1 cellular context compared by ENCODE assay signal in the genomic region with DNA sequence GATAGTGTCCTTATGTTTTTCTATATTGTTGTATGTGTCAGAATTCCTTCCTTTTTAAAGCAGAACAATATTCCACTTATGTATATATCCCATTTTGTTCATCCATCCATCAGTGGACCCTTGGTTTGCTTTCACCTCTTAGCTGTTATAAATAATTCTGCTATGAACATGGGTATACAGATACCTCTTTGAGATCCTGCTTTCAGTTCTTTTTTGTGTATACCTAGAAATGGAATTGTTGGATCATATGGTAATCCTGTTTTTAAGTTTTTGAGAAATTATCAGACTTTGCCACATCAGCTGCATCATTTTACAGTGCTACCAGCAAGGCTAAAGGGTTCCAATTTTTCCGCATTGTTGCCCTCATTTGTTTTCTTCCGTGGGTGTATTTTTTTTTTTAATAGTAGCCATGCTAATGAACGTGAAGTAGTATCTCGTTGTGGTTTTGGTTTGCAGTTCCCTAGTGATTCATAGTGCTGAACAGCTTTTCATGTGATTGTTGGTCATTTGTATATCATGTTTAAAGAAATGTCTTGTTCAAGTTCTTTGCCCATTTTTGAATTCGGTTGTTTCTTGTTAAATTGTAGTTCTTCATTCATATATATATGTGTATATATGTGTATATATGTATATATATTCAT.
TF ChIP-seq lines count a peak whose summit lies in the region.

No MANE protein-coding gene starts in this region.

TF ChIP-seq in GM12878, 131 proteins besides CTCF, POLR2A, EP300 and RAD21:
- no peak for TF ChIP-seq SRF (IDR thresholded peaks at IDR 0.05; ENCODE audit: low read depth in 2 of 2, low read length in 2 of 2)
- TF ChIP-seq ZNF274 (IDR thresholded peaks at IDR 0.05; ENCODE audit: insufficient read depth, insufficient read length): no peak
- TF ChIP-seq ZNF384 (IDR thresholded peaks at IDR 0.05; ENCODE audit: borderline replicate concordance, low read depth, low read length): peak; percentile 55; the same call in 1 of the 2 replicates
- peak; percentile 11 for TF ChIP-seq MEF2B (IDR thresholded peaks at IDR 0.05; ENCODE audit: partially characterized antibody, poor library complexity, severe bottlenecking)
- TF ChIP-seq EZH2 (IDR thresholded peaks at IDR 0.05; ENCODE audit: borderline replicate concordance, control insufficient read depth, low read depth, low read length): no peak
- no peak for TF ChIP-seq CHD2 (IDR thresholded peaks at IDR 0.05; ENCODE audit: borderline replicate concordance, low read depth, low read length)
- peak; percentile 14; the same call in 1 of the 2 replicates for TF ChIP-seq SPI1 (IDR thresholded peaks at IDR 0.05; ENCODE audit: borderline replicate concordance, insufficient read depth, low read depth, low read length)
- no peak for TF ChIP-seq ASH2L (IDR thresholded peaks at IDR 0.05; ENCODE audit: borderline replicate concordance, low read depth)
- TF ChIP-seq ZNF217 (IDR thresholded peaks at IDR 0.05): no peak
- TF ChIP-seq ZNF622 (IDR thresholded peaks at IDR 0.05): no peak
- TF ChIP-seq IRF4 (IDR thresholded peaks at IDR 0.05; ENCODE audit: low read depth, low read length): no peak
- no peak for TF ChIP-seq CREB1 (IDR thresholded peaks at IDR 0.05; ENCODE audit: low read depth)
- TF ChIP-seq CBX5 (IDR thresholded peaks at IDR 0.05; ENCODE audit: low read depth): no peak
- TF ChIP-seq RUNX3 (IDR thresholded peaks at IDR 0.05; ENCODE audit: low read length): peak; percentile 83
- TF ChIP-seq MYC (IDR thresholded peaks at IDR 0.05; ENCODE audit: insufficient read depth, insufficient read length, insufficient replicate concordance, low read length, severe bottlenecking): no peak
- peak; percentile 42; the same call in 1 of the 2 replicates for TF ChIP-seq MTA2 (IDR thresholded peaks at IDR 0.05; ENCODE audit: low read depth)
- TF ChIP-seq NFIC (IDR thresholded peaks at IDR 0.05; ENCODE audit: low read depth, low read length): no peak
- TF ChIP-seq STAT3 (IDR thresholded peaks at IDR 0.05; ENCODE audit: low read depth, low read length): no peak
- TF ChIP-seq, protein P1, sequence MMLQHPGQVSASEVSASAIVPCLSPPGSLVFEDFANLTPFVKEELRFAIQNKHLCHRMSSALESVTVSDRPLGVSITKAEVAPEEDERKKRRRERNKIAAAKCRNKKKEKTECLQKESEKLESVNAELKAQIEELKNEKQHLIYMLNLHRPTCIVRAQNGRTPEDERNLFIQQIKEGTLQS (IDR thresholded peaks at IDR 0.05; ENCODE audit: borderline replicate concordance, extremely low read depth, low read depth, low read length): no peak
- no peak for TF ChIP-seq HCFC1 (IDR thresholded peaks at IDR 0.05; ENCODE audit: low read length)
- no peak for TF ChIP-seq HDGF (IDR thresholded peaks at IDR 0.05)
- peak; percentile 45; the same call in 1 of the 2 replicates for TF ChIP-seq ATF7 (IDR thresholded peaks at IDR 0.05; ENCODE audit: low read depth)
- TF ChIP-seq BMI1 (IDR thresholded peaks at IDR 0.05; ENCODE audit: borderline replicate concordance): no peak
- no peak for TF ChIP-seq NFYA (IDR thresholded peaks at IDR 0.05; ENCODE audit: borderline replicate concordance, low read depth, low read length)
- TF ChIP-seq, protein P2, sequence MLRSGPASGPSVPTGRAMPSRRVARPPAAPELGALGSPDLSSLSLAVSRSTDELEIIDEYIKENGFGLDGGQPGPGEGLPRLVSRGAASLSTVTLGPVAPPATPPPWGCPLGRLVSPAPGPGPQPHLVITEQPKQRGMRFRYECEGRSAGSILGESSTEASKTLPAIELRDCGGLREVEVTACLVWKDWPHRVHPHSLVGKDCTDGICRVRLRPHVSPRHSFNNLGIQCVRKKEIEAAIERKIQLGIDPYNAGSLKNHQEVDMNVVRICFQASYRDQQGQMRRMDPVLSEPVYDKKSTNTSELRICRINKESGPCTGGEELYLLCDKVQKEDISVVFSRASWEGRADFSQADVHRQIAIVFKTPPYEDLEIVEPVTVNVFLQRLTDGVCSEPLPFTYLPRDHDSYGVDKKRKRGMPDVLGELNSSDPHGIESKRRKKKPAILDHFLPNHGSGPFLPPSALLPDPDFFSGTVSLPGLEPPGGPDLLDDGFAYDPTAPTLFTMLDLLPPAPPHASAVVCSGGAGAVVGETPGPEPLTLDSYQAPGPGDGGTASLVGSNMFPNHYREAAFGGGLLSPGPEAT (IDR thresholded peaks at IDR 0.05; ENCODE audit: low read depth): peak; percentile 48; the same call in 1 of the 2 replicates
- TF ChIP-seq, protein P3, sequence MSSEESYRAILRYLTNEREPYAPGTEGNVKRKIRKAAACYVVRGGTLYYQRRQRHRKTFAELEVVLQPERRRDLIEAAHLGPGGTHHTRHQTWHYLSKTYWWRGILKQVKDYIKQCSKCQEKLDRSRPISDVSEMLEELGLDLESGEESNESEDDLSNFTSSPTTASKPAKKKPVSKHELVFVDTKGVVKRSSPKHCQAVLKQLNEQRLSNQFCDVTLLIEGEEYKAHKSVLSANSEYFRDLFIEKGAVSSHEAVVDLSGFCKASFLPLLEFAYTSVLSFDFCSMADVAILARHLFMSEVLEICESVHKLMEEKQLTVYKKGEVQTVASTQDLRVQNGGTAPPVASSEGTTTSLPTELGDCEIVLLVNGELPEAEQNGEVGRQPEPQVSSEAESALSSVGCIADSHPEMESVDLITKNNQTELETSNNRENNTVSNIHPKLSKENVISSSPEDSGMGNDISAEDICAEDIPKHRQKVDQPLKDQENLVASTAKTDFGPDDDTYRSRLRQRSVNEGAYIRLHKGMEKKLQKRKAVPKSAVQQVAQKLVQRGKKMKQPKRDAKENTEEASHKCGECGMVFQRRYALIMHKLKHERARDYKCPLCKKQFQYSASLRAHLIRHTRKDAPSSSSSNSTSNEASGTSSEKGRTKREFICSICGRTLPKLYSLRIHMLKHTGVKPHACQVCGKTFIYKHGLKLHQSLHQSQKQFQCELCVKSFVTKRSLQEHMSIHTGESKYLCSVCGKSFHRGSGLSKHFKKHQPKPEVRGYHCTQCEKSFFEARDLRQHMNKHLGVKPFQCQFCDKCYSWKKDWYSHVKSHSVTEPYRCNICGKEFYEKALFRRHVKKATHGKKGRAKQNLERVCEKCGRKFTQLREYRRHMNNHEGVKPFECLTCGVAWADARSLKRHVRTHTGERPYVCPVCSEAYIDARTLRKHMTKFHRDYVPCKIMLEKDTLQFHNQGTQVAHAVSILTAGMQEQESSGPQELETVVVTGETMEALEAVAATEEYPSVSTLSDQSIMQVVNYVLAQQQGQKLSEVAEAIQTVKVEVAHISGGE (CRISPR knock-in tag; IDR thresholded peaks at IDR 0.05): no peak
- TF ChIP-seq, protein P4, sequence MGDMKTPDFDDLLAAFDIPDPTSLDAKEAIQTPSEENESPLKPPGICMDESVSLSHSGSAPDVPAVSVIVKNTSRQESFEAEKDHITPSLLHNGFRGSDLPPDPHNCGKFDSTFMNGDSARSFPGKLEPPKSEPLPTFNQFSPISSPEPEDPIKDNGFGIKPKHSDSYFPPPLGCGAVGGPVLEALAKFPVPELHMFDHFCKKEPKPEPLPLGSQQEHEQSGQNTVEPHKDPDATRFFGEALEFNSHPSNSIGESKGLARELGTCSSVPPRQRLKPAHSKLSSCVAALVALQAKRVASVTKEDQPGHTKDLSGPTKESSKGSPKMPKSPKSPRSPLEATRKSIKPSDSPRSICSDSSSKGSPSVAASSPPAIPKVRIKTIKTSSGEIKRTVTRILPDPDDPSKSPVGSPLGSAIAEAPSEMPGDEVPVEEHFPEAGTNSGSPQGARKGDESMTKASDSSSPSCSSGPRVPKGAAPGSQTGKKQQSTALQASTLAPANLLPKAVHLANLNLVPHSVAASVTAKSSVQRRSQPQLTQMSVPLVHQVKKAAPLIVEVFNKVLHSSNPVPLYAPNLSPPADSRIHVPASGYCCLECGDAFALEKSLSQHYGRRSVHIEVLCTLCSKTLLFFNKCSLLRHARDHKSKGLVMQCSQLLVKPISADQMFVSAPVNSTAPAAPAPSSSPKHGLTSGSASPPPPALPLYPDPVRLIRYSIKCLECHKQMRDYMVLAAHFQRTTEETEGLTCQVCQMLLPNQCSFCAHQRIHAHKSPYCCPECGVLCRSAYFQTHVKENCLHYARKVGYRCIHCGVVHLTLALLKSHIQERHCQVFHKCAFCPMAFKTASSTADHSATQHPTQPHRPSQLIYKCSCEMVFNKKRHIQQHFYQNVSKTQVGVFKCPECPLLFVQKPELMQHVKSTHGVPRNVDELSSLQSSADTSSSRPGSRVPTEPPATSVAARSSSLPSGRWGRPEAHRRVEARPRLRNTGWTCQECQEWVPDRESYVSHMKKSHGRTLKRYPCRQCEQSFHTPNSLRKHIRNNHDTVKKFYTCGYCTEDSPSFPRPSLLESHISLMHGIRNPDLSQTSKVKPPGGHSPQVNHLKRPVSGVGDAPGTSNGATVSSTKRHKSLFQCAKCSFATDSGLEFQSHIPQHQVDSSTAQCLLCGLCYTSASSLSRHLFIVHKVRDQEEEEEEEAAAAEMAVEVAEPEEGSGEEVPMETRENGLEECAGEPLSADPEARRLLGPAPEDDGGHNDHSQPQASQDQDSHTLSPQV (IDR thresholded peaks at IDR 0.05): no peak
